Comparison of ENCODE assay signal across 1 cellular context in genomic region chr6:4820704-4821276, GRCh38.
TF ChIP-seq lines count a peak whose summit lies in the region.

No MANE protein-coding gene starts in this region.

TF ChIP-seq in IMR-90, 13 proteins besides CTCF, POLR2A, EP300 and RAD21 (continued from another document):
- no peak for TF ChIP-seq MXI1 (IDR thresholded peaks at IDR 0.05; ENCODE audit: borderline replicate concordance, low read depth, low read length)
- no peak for TF ChIP-seq CHD1 (IDR thresholded peaks at IDR 0.05; ENCODE audit: low read depth, low read length)
- TF ChIP-seq MAZ (IDR thresholded peaks at IDR 0.05; ENCODE audit: borderline replicate concordance, low read depth, low read length) = no peak
